ENCODE assay signal across 16 cellular contexts in the genomic region with DNA sequence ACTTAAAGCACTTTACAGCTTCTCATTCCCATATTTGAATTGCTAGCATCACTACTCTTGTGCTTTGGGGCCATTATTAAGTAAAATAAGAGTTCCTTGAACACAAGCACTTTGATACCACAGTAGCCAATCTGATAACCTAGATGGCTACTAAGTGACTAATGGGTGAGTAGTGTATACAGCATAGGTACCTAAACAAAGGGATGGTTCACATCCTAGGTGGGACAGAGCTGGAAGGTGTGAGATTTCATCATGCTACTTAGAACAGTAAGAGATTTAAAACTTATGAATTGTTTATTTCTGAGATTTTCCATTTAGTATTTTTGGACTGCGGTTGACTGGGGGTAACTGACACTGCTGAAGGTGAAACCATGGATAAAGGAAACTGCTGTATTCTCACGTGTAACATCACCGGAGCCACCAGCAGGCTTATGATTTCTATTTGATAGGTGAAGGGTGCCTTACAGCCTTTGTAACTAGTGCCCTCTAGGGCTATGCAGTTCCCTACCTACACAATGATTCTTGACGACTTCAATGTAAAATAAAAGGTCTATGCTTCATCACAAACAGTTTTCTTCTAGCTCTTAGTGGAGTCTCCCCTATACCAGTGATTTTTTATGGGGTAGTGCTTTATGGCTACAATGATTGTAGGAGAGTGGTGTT. TPM values are rescaled to one million over a fixed set of nuclear protein-coding genes. Genes with fewer than 3 reads are reported as not detected.
A peak's percentile ranks its signal among the peaks of the same experiment; 100 is the strongest.
DNase-seq lines count a peak whose midpoint lies in the region; ATAC-seq and TF ChIP-seq lines count a peak whose summit lies in the region.
"Had no signal": no experiment of that assay in that cellular context is flagged by ENCODE, and none has a peak within 500 bp of the region (broad histone marks: within the 10 kb centered on the region; RNA-seq: fewer than 3 reads in every experiment).

No MANE protein-coding gene starts in this region.

- 58 to 68% methylated on average over 4 of the region's 4 CpGs for WGBS in gastroesophageal sphincter (ENCODE audit: low coverage in 1 of 2), 2 donors

- H3K79me2 ChIP-seq in PC-3 (ENCODE audit: low read length), result no peaks in the 10 kb centered on the region

- peak; percentile 40; the same call in 2 of the 3 replicates for TF ChIP-seq CTCF in GM12872 (IDR thresholded peaks at IDR 0.05; ENCODE audit: insufficient read depth, low read depth, low read length)
- TF ChIP-seq CTCF in PC-3 (conservative IDR thresholded peaks at IDR 0.05; ENCODE audit: low read depth, low read length), result peak; percentile 43; the same call in 1 of the 2 replicates
- peak; percentile 23 for TF ChIP-seq CTCF in epithelial cell of proximal tubule (conservative IDR thresholded peaks at IDR 0.05; ENCODE audit: low read depth, low read length)
- TF ChIP-seq CTCF in gastroesophageal sphincter (IDR thresholded peaks at IDR 0.05), result no peak

- no peaks in the 10 kb centered on the region for H3K27me3 ChIP-seq in PC-3 (ENCODE audit: low read length)
- H3K27me3 ChIP-seq in gastroesophageal sphincter, result no peaks in the 10 kb centered on the region

- no peak for TF ChIP-seq EP300 in gastroesophageal sphincter (IDR thresholded peaks at IDR 0.05)

- POLR2A ChIA-PET in PC-3 (lab: Charles Lee; ENCODE audit: unreplicated experiment), result no interaction called here

- TF ChIP-seq POLR2A in gastroesophageal sphincter (IDR thresholded peaks at IDR 0.05), result no peak

- BruUV-seq in PC-3 (replicated peaks; lab: Mats Ljungman, UMichigan), result no TSS peak

- H3K27ac ChIP-seq in PC-3 (ENCODE audit: low read length) (no peak overlapping the region), gastroesophageal sphincter (no peak overlapping the region)

- no peaks in the 10 kb centered on the region for H3F3A ChIP-seq in PC-3 (ENCODE audit: low read length, unreplicated experiment)

- H3K4me1 ChIP-seq in PC-3 (ENCODE audit: insufficient read depth, low read length), result peaks cover 17% of the 10 kb centered on the region
- H3K4me1 ChIP-seq in gastroesophageal sphincter, result peaks cover 0 to 13% (median 0%) of the 10 kb centered on the region in 3 donors

- ATAC-seq in PC-3 (peak; percentile 72), gastroesophageal sphincter (no peak), GM21515 (IDR thresholded peaks at IDR 0.05; ENCODE audit: unreplicated experiment) (no peak)

- no peaks in the 10 kb centered on the region for H3K9me2 ChIP-seq in PC-3 (replicated peaks; ENCODE audit: low read length)

- no peak overlapping the region for H2AFZ ChIP-seq in PC-3 (ENCODE audit: low read length)

- no peaks in the 10 kb centered on the region for H3K9me3 ChIP-seq in PC-3 (ENCODE audit: low read length)
- no peaks in the 10 kb centered on the region for H3K9me3 ChIP-seq in gastroesophageal sphincter

- H4K20me1 ChIP-seq in PC-3 (ENCODE audit: low read length), result no peaks in the 10 kb centered on the region

- H3K9ac ChIP-seq in PC-3 (ENCODE audit: low read length), result no peak overlapping the region

- intact Hi-C loops in PC-3 (cut with micrococcal nuclease), result no loop called here

- CTCF ChIA-PET in PC-3 (lab: Charles Lee), result no interaction called here

- DNase-seq in NCI-H146 (lab: John Stamatoyannopoulos, UW) (peak; percentile 2), NCI-H146 treated with DMSO at 0.1 percent for 48 hours (lab: John Stamatoyannopoulos, UW; ENCODE audit: unreplicated experiment) (no peak), PC-3 (peak; percentile 31), epithelial cell of proximal tubule (ENCODE audit: low read depth) (no peak), SKM-1 treated with dmso at 0.1 percent for 144 hours (lab: John Stamatoyannopoulos, UW; ENCODE audit: unreplicated experiment) (no peak)
- DNase-seq: activated T-cell treated with anti-CD3 and anti-CD28 coated beads for 4 hours; DMS79; effector CD8-positive, alpha-beta T cell; glutamatergic neuron; NCI-H2081 treated with DMSO at 0.1 percent for 48 hours; OCI-M1; stimulated activated CD4-positive, alpha-beta T cell treated with anti-CD3 and anti-CD28 coated beads, Interleukin-12 subunit alpha, Interleukin-12 subunit beta, amount 100 ng/mL, for 4 hours; T1000 had no signal

- no peak overlapping the region for H3K4me2 ChIP-seq in PC-3 (ENCODE audit: low read length)

- H3K36me3 ChIP-seq in PC-3 (ENCODE audit: low read depth, low read length) (no peaks in the 10 kb centered on the region), gastroesophageal sphincter (no peaks in the 10 kb centered on the region)

- H3K4me3 ChIP-seq in PC-3 (ENCODE audit: low read length) (no peak overlapping the region), epithelial cell of proximal tubule (ENCODE audit: low read depth, low read length) (no peak overlapping the region), gastroesophageal sphincter (no peak overlapping the region)

RNA-seq across cellular contexts. Expression of a gene that starts 22.1 kb away (rescaled TPM):
- total RNA-seq in PC-3 (2014; rRNA removed) (70.7 and 85.7 TPM in 2 replicates), epithelial cell of proximal tubule (123 and 143 TPM in 2 replicates), gastroesophageal sphincter (100 to 1,000 TPM; 150 to 342 (median 203) TPM)

Comparison
In these comparisons a context has a peak if more than half of its experiments do, and no peak if none do; other contexts are left out.
1. DNase-seq: peak in NCI-H146 (single experiment) and PC-3 (single experiment); none in NCI-H146 treated with DMSO at 0.1 percent for 48 hours (single experiment), epithelial cell of proximal tubule (single experiment) and SKM-1 treated with dmso at 0.1 percent for 144 hours (single experiment).
2. CTCF ChIP-seq: peak in GM12872 (single experiment), PC-3 (single experiment) and epithelial cell of proximal tubule (single experiment); none in gastroesophageal sphincter (0 of 4).